In genomic region chr1:34840426-34840825, GRCh38 we compare ENCODE assay signal across 15 cellular contexts. TPM values are rescaled to one million over a fixed set of nuclear protein-coding genes. Genes with fewer than 3 reads are reported as not detected.
DNase-seq lines count a peak whose midpoint lies in the region; ATAC-seq and TF ChIP-seq lines count a peak whose summit lies in the region.
"Had no signal": no experiment of that assay in that cellular context is flagged by ENCODE, and none has a peak within 500 bp of the region (broad histone marks: within the 10 kb centered on the region; RNA-seq: fewer than 3 reads in every experiment).

No MANE protein-coding gene starts in this region.

- TF ChIP-seq CTCF in esophagus muscularis mucosa (IDR thresholded peaks at IDR 0.05) (no peak), upper lobe of left lung (IDR thresholded peaks at IDR 0.05) (no peak)

- H3K27ac ChIP-seq in esophagus muscularis mucosa (replicated peaks in 1 of 4), result no peak overlapping the region
- peak overlapping the region in 3 of 4 donors; percentile 28 to 80 (median 68) for H3K27ac ChIP-seq in upper lobe of left lung
- H3K27ac ChIP-seq: BLaER1 had no signal

- no peaks in the 10 kb centered on the region for H3K27me3 ChIP-seq in esophagus muscularis mucosa
- no peaks in the 10 kb centered on the region for H3K27me3 ChIP-seq in upper lobe of left lung
- H3K27me3 ChIP-seq: BLaER1 had no signal

- H3K4me1 ChIP-seq in esophagus muscularis mucosa (peaks cover 32 to 66% (median 36%) of the 10 kb centered on the region in 4 donors), upper lobe of left lung (peaks cover 25 to 38% (median 32%) of the 10 kb centered on the region in 4 donors)

- H3K4me1 Mint-ChIP-seq in T-helper 17 cell, result peaks cover 20% of the 10 kb centered on the region

- H3K9me3 ChIP-seq in T-helper 17 cell (ENCODE audit: control insufficient read depth, low read length, poor library complexity, severe bottlenecking) (no peaks in the 10 kb centered on the region), esophagus muscularis mucosa (no peaks in the 10 kb centered on the region), upper lobe of left lung (no peaks in the 10 kb centered on the region)
- H3K9me3 ChIP-seq: BLaER1, Caco-2 had no signal

- H3K36me3 Mint-ChIP-seq in T-helper 17 cell (ENCODE audit: low read depth), result no peaks in the 10 kb centered on the region

- DNase-seq in activated CD8-positive, alpha-beta memory T cell treated with anti-CD3 and anti-CD28 coated beads for 24 hours, result peak; percentile 32
- DNase-seq in activated CD8-positive, alpha-beta memory T cell treated with anti-CD3 and anti-CD28 coated beads, Interleukin-2, amount 50 U/mL, for 4 hours, result no peak
- no peak for DNase-seq in T-helper 17 cell
- DNase-seq in esophagus muscularis mucosa (ENCODE audit: extremely low spot score), result peak; percentile 55
- no peak for DNase-seq in upper lobe of left lung
- no peak for DNase-seq in foreskin melanocyte
- DNase-seq: 8988T; AML-193; Caco-2; CD8-positive, alpha-beta memory T cell; IMR-90 had no signal

- intact Hi-C loops in esophagus muscularis mucosa (cut with DNase I), result no loop called here

- 100% methylated on average over 2 of the region's 3 CpGs for WGBS in esophagus muscularis mucosa
- WGBS in upper lobe of left lung, 2 donors, result 86% methylated on average over 3 of the region's 3 CpGs; no CpG with 5 or more reads in 1 of the 2 donors

- ATAC-seq in T-helper 17 cell (no peak), upper lobe of left lung (ENCODE audit: low FRiP score in 2 of 2) (no peak), HG03571 (IDR thresholded peaks at IDR 0.05; ENCODE audit: unreplicated experiment) (no peak)

- TF ChIP-seq POLR2A in esophagus muscularis mucosa (IDR thresholded peaks at IDR 0.05; ENCODE audit: low read depth) (no peak), upper lobe of left lung (IDR thresholded peaks at IDR 0.05) (no peak)

- H3K27me3 Mint-ChIP-seq in T-helper 17 cell, result no peaks in the 10 kb centered on the region

- no peak overlapping the region for H3K4me3 Mint-ChIP-seq in T-helper 17 cell
- H3K4me3 Mint-ChIP-seq: CD8-positive, alpha-beta memory T cell had no signal

- H3K27ac Mint-ChIP-seq in T-helper 17 cell, result peak overlapping the region; percentile 24

- TF ChIP-seq EP300 in esophagus muscularis mucosa (IDR thresholded peaks at IDR 0.05) (no peak), upper lobe of left lung (IDR thresholded peaks at IDR 0.05) (no peak)

- H3K36me3 ChIP-seq in esophagus muscularis mucosa (peaks cover 0 to 9% (median 0%) of the 10 kb centered on the region in 4 donors), upper lobe of left lung (no peaks in the 10 kb centered on the region)
- H3K36me3 ChIP-seq: BLaER1 had no signal

- no peak overlapping the region for H3K4me3 ChIP-seq in esophagus muscularis mucosa
- no peak overlapping the region for H3K4me3 ChIP-seq in upper lobe of left lung
- H3K4me3 ChIP-seq: BLaER1 had no signal

RNA-seq across cellular contexts. Expression of gene SMIM12, which starts 19.1 kb away (rescaled TPM):
- total RNA-seq in T-helper 17 cell (10 to 100 TPM; 29.6 to 39.2 TPM), esophagus muscularis mucosa (10 to 100 TPM; 29.5 to 45.4 (median 39.0) TPM), upper lobe of left lung (10 to 100 TPM in 5 of 6 donors, 1 to 10 TPM in 1; 6.3 to 46.6 (median 30.9) TPM)

RNA-seq across cellular contexts. Expression of gene GJA4, which starts 47.6 kb away (rescaled TPM):
- total RNA-seq in T-helper 17 cell, result under 1 TPM in 1 of 2 donors, not detected in 1; 0.55 TPM
- 10 to 100 TPM in 3 of 4 donors, 1 to 10 TPM in 1; 5.8 to 41.0 (median 28.0) TPM for total RNA-seq in esophagus muscularis mucosa
- total RNA-seq in upper lobe of left lung, result 10 to 100 TPM in 4 of 6 donors, 1 to 10 TPM in 2; 5.2 to 41.1 (median 19.2) TPM
- total RNA-seq: Caco-2; CD8-positive, alpha-beta memory T cell; Daoy; HT-29; IMR-90 had no signal

RNA-seq across cellular contexts. Expression of gene GJB3, which starts 59.4 kb away (rescaled TPM):
- total RNA-seq in T-helper 17 cell (not detected), esophagus muscularis mucosa (not detected), upper lobe of left lung (1 to 10 TPM in 2 of 6 donors, under 1 TPM in 2, not detected in 2; 0.29 to 3.3 (median 1.4) TPM)
- total RNA-seq: CD8-positive, alpha-beta memory T cell; Daoy; IMR-90 had no signal

Comparison
In these comparisons a context has a peak if more than half of its experiments do, and no peak if none do; other contexts are left out.
1. DNase-seq: peak in activated CD8-positive, alpha-beta memory T cell treated with anti-CD3 and anti-CD28 coated beads for 24 hours (single experiment) and esophagus muscularis mucosa (single experiment); none in activated CD8-positive, alpha-beta memory T cell treated with anti-CD3 and anti-CD28 coated beads, Interleukin-2, amount 50 U/mL, for 4 hours (single experiment), T-helper 17 cell (0 of 3), upper lobe of left lung (0 of 2) and foreskin melanocyte (single experiment).
2. H3K27ac ChIP-seq: peak in upper lobe of left lung (3 of 4); none in esophagus muscularis mucosa (0 of 4).